Comparison of ENCODE assay signal across 15 cellular contexts in the genomic region with DNA sequence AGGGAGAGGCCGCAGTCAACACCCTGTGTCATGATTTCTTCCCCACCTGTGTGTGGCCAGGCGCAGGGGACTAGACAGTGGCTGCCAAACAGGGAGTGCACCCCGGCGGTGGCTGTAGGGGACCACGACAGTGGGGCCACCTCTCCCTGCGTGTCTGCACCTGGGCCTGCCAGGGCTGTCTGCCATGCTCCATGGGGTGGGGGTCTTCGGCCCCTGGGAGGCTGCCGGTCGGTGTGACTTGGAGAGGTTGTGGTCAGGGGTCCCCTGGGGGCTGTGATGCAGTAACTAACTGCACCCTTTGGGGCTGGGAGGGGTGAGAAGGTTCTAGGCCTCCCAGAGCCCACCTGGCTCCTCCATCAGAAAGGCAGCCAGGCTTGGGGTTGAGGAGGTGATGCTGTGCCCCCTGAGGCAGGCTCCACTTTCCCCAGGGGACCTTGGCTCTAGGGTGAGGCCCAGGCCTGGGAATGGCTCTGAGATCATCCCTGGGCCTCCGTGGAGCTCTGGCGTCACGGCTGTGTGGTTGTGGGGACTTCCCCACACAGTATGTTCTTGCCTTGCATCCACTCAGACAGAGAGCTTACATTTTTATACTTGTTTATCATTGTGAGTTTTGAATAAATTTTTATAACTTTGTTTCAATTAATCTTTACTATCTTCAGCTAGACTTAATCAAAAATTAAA. TPM values are rescaled to one million over a fixed set of nuclear protein-coding genes. Genes with fewer than 3 reads are reported as not detected.
DNase-seq lines count a peak whose midpoint lies in the region; ATAC-seq, FAIRE-seq and TF ChIP-seq lines count a peak whose summit lies in the region.
"Not testable (repeated sequence)": the region's sequence is repeated elsewhere in the genome, so short reads cannot be mapped to it uniquely, and the experiment has no call there.
"Had no signal": no experiment of that assay in that cellular context is flagged by ENCODE, and none has a peak within 500 bp of the region (broad histone marks: within the 10 kb centered on the region; RNA-seq: fewer than 3 reads in every experiment).

No MANE protein-coding gene starts in this region.

- H3K4me3 ChIP-seq in GM12865 (ENCODE audit: low read depth, low read length), result not testable (repeated sequence)

- peak overlapping the region in 3 of 4 donors; percentile 70 to 88 (median 80) for H3K4me3 Mint-ChIP-seq in IgD-negative memory B cell
- not testable (repeated sequence) for H3K4me3 Mint-ChIP-seq in activated CD4-positive, alpha-beta memory T cell treated with anti-CD3 and anti-CD28 coated beads for 36 hours
- H3K4me3 Mint-ChIP-seq in activated naive CD8-positive, alpha-beta T cell treated with anti-CD3 and anti-CD28 coated beads, Interleukin-2, amount 10 ng/mL, durations not matched to agents 7 days and 5 days, result peak overlapping the region; percentile 58

- not testable (repeated sequence) for H3K27me3 Mint-ChIP-seq in IgD-negative memory B cell; activated CD4-positive, alpha-beta memory T cell treated with anti-CD3 and anti-CD28 coated beads for 36 hours; activated naive CD8-positive, alpha-beta T cell treated with anti-CD3 and anti-CD28 coated beads, Interleukin-2, amount 10 ng/mL, durations not matched to agents 7 days and 5 days

- DNase-seq in GM12865 (ENCODE audit: low read depth), result peak; percentile 19
- DNase-seq in activated CD4-positive, alpha-beta memory T cell treated with anti-CD3 and anti-CD28 coated beads for 36 hours, result peak; percentile 64
- DNase-seq in activated naive CD8-positive, alpha-beta T cell treated with anti-CD3 and anti-CD28 coated beads, Interleukin-2, amount 10 ng/mL, durations not matched to agents 7 days and 5 days, result peak; percentile 48
- peak; percentile 17 for DNase-seq in stimulated activated CD4-positive, alpha-beta T cell treated with anti-CD3 and anti-CD28 coated beads, Interleukin-4, amount 100 ng/mL, for 1 hour

- intact Hi-C loops in activated CD4-positive, alpha-beta memory T cell treated with anti-CD3 and anti-CD28 coated beads for 36 hours (cut with micrococcal nuclease), result not testable (repeated sequence)

- FAIRE-seq in islet of Langerhans (lab: Jason Lieb, UNC), result peak; percentile 78

- POLR2A ChIA-PET in activated CD4-positive, alpha-beta memory T cell treated with anti-CD3 and anti-CD28 coated beads for 36 hours (lab: Charles Lee); activated naive CD8-positive, alpha-beta T cell treated with anti-CD3 and anti-CD28 coated beads, Interleukin-2, amount 10 ng/mL, durations not matched to agents 7 days and 5 days (lab: Charles Lee): not testable (repeated sequence)

- ATAC-seq in HG02610 (IDR thresholded peaks at IDR 0.05; ENCODE audit: unreplicated experiment), result peak; percentile 75
- ATAC-seq in activated naive CD8-positive, alpha-beta T cell treated with anti-CD3 and anti-CD28 coated beads, Interleukin-2, amount 10 ng/mL, durations not matched to agents 7 days and 5 days (ENCODE audit: low read depth), result peak; percentile 40

- H3K27ac Mint-ChIP-seq in IgD-negative memory B cell, result peak overlapping the region in 1 of 3 donors; percentile 84
- not testable (repeated sequence) for H3K27ac Mint-ChIP-seq in activated CD4-positive, alpha-beta memory T cell treated with anti-CD3 and anti-CD28 coated beads for 36 hours
- peak overlapping the region; percentile 87 for H3K27ac Mint-ChIP-seq in activated naive CD8-positive, alpha-beta T cell treated with anti-CD3 and anti-CD28 coated beads, Interleukin-2, amount 10 ng/mL, durations not matched to agents 7 days and 5 days

- CTCF ChIA-PET in activated CD4-positive, alpha-beta memory T cell treated with anti-CD3 and anti-CD28 coated beads for 36 hours (lab: Charles Lee), result interaction anchor here (0.9 kb wide), 1 partner anchor 18 kb away, joined by 3 read pairs; no protein-coding TSS in a partner anchor

- H3K9me3 Mint-ChIP-seq in IgD-negative memory B cell; activated CD4-positive, alpha-beta memory T cell treated with anti-CD3 and anti-CD28 coated beads for 36 hours; activated naive CD8-positive, alpha-beta T cell treated with anti-CD3 and anti-CD28 coated beads, Interleukin-2, amount 10 ng/mL, durations not matched to agents 7 days and 5 days: not testable (repeated sequence)

- TF ChIP-seq CTCF in GM12865 (IDR thresholded peaks at IDR 0.05; ENCODE audit: insufficient read depth, low read depth, low read length, missing control alignments), result not testable (repeated sequence)

- H3K4me1 Mint-ChIP-seq in IgD-negative memory B cell; activated CD4-positive, alpha-beta memory T cell treated with anti-CD3 and anti-CD28 coated beads for 36 hours (ENCODE audit: low read depth); activated naive CD8-positive, alpha-beta T cell treated with anti-CD3 and anti-CD28 coated beads, Interleukin-2, amount 10 ng/mL, durations not matched to agents 7 days and 5 days: not testable (repeated sequence)

- not testable (repeated sequence) for H3K36me3 Mint-ChIP-seq in IgD-negative memory B cell; activated CD4-positive, alpha-beta memory T cell treated with anti-CD3 and anti-CD28 coated beads for 36 hours; activated naive CD8-positive, alpha-beta T cell treated with anti-CD3 and anti-CD28 coated beads, Interleukin-2, amount 10 ng/mL, durations not matched to agents 7 days and 5 days

RNA-seq across cellular contexts. Expression of a gene that starts 50.3 kb away (rescaled TPM):
- not detected for polyA plus RNA-seq in IgD-negative memory B cell
- total RNA-seq in activated CD4-positive, alpha-beta memory T cell treated with anti-CD3 and anti-CD28 coated beads for 36 hours, result not detected
- not detected for total RNA-seq in activated naive CD8-positive, alpha-beta T cell treated with anti-CD3 and anti-CD28 coated beads, Interleukin-2, amount 10 ng/mL, durations not matched to agents 7 days and 5 days
- total RNA-seq: activated CD8-positive, alpha-beta memory T cell treated with anti-CD3 and anti-CD28 coated beads for 36 hours; aorta; glomerular endothelial cell; left lobe of liver; pulmonary artery endothelial cell; smooth muscle cell had no signal
- polyA plus RNA-seq: aorta, esophagus, smooth muscle cell, thymus had no signal
